In genomic region chr3:149245738-149246451, GRCh38 we compare ENCODE assay signal across 8 cellular contexts. TPM values are rescaled to one million over a fixed set of nuclear protein-coding genes. Genes with fewer than 3 reads are reported as not detected.
DNase-seq lines count a peak whose midpoint lies in the region; ATAC-seq and TF ChIP-seq lines count a peak whose summit lies in the region.

No MANE protein-coding gene starts in this region.

- H3K27me3 Mint-ChIP-seq in activated CD4-positive, alpha-beta T cell treated with anti-CD3 and anti-CD28 coated beads, Interleukin-2, amount 10 ng/mL, durations not matched to agents 24 days and 14 days: peaks cover 4% of the 10 kb centered on the region
- no peaks in the 10 kb centered on the region for H3K27me3 Mint-ChIP-seq in effector memory CD8-positive, alpha-beta T cell

- peak overlapping the region; percentile 21 for H3K27ac Mint-ChIP-seq in activated CD4-positive, alpha-beta T cell treated with anti-CD3 and anti-CD28 coated beads, Interleukin-2, amount 10 ng/mL, durations not matched to agents 24 days and 14 days
- peak overlapping the region in 1 of 2 donors; percentile 7 for H3K27ac Mint-ChIP-seq in effector memory CD8-positive, alpha-beta T cell

- no peaks in the 10 kb centered on the region for H3K9me3 ChIP-seq in osteoblast (ENCODE audit: low read depth, low read length)

- peak; percentile 58 for DNase-seq in activated CD4-positive, alpha-beta T cell treated with anti-CD3 and anti-CD28 coated beads, Interleukin-2, amount 10 ng/mL, durations not matched to agents 24 days and 14 days
- no peak for DNase-seq in activated CD4-positive, alpha-beta T cell treated with anti-CD3 and anti-CD28 coated beads for 48 hours
- DNase-seq in NCI-H774 (lab: John Stamatoyannopoulos, UW): peak; percentile 27
- DNase-seq in effector memory CD8-positive, alpha-beta T cell: no peak
- DNase-seq in osteoblast (ENCODE audit: insufficient read length, low spot score, missing footprints): no peak
- DNase-seq in H7: no peak
- no peak for DNase-seq in hippocampal formation (lab: John Stamatoyannopoulos, UW)

- no peaks in the 10 kb centered on the region for H3K79me2 ChIP-seq in osteoblast (ENCODE audit: insufficient read depth, low read length)

- peak overlapping the region; percentile 58 for H2AFZ ChIP-seq in osteoblast (ENCODE audit: low read length)

- ATAC-seq in HG02840 (IDR thresholded peaks at IDR 0.05; ENCODE audit: low FRiP score, unreplicated experiment): peak; percentile 65
- ATAC-seq in effector memory CD8-positive, alpha-beta T cell (replicated peaks): peak; percentile 54

- H3K4me3 ChIP-seq in osteoblast (ENCODE audit: insufficient read depth, low read length): peak overlapping the region; percentile 35
- no peak overlapping the region for H3K4me3 ChIP-seq in H7 (ENCODE audit: insufficient read depth, low read depth, low read length)

- peak overlapping the region; percentile 55 for H3K4me3 Mint-ChIP-seq in activated CD4-positive, alpha-beta T cell treated with anti-CD3 and anti-CD28 coated beads, Interleukin-2, amount 10 ng/mL, durations not matched to agents 24 days and 14 days
- peak overlapping the region; percentile 11 to 33 for H3K4me3 Mint-ChIP-seq in effector memory CD8-positive, alpha-beta T cell

- peak overlapping the region; percentile 31 for H3K27ac ChIP-seq in osteoblast (ENCODE audit: low read depth, low read length)

- intact Hi-C loops in activated CD4-positive, alpha-beta T cell treated with anti-CD3 and anti-CD28 coated beads, Interleukin-2, amount 10 ng/mL, durations not matched to agents 24 days and 14 days (cut with micrococcal nuclease): loop anchor here (5.0 kb wide), 1 partner anchor 69 kb away; no protein-coding TSS in a partner anchor

- peaks cover 6% of the 10 kb centered on the region for H3K9me3 Mint-ChIP-seq in activated CD4-positive, alpha-beta T cell treated with anti-CD3 and anti-CD28 coated beads, Interleukin-2, amount 10 ng/mL, durations not matched to agents 24 days and 14 days
- no peaks in the 10 kb centered on the region for H3K9me3 Mint-ChIP-seq in effector memory CD8-positive, alpha-beta T cell

- TF ChIP-seq CTCF in osteoblast (IDR thresholded peaks at IDR 0.05; ENCODE audit: extremely low read depth, low read depth, low read length): no peak

- H3K36me3 ChIP-seq in osteoblast (ENCODE audit: insufficient read depth, low read length) (no peaks in the 10 kb centered on the region), H7 (replicated peaks; ENCODE audit: control insufficient read depth, insufficient read depth, low read length) (no peaks in the 10 kb centered on the region)

- H3K4me1 ChIP-seq in osteoblast (ENCODE audit: insufficient read depth, low read length): peaks cover 29% of the 10 kb centered on the region

- H3K36me3 Mint-ChIP-seq in activated CD4-positive, alpha-beta T cell treated with anti-CD3 and anti-CD28 coated beads, Interleukin-2, amount 10 ng/mL, durations not matched to agents 24 days and 14 days (ENCODE audit: low read depth): no peaks in the 10 kb centered on the region
- no peaks in the 10 kb centered on the region for H3K36me3 Mint-ChIP-seq in effector memory CD8-positive, alpha-beta T cell (ENCODE audit: insufficient read depth)

- peaks cover 43% of the 10 kb centered on the region for H3K4me1 Mint-ChIP-seq in activated CD4-positive, alpha-beta T cell treated with anti-CD3 and anti-CD28 coated beads, Interleukin-2, amount 10 ng/mL, durations not matched to agents 24 days and 14 days
- H3K4me1 Mint-ChIP-seq in effector memory CD8-positive, alpha-beta T cell (ENCODE audit: low read depth in 2 of 2): peaks cover 7 to 8% of the 10 kb centered on the region in 2 donors

- H3K27me3 ChIP-seq in osteoblast (ENCODE audit: insufficient read depth, low read length): no peaks in the 10 kb centered on the region
- no peaks in the 10 kb centered on the region; the same call in 1 of the 2 replicates for H3K27me3 ChIP-seq in H7 (ENCODE audit: control insufficient read depth, insufficient read depth, low read length)

- H3K4me2 ChIP-seq in osteoblast (ENCODE audit: insufficient read depth, low read length): peak overlapping the region; percentile 68

- no peaks in the 10 kb centered on the region for H4K20me1 ChIP-seq in osteoblast (ENCODE audit: insufficient read depth, low read length)

RNA-seq across cellular contexts. Expression of gene CP, which starts 24.3 kb away (rescaled TPM):
- not detected in 2 replicates for total RNA-seq in activated CD4-positive, alpha-beta T cell treated with anti-CD3 and anti-CD28 coated beads, Interleukin-2, amount 10 ng/mL, durations not matched to agents 24 days and 14 days
- total RNA-seq in osteoblast: 0.88 and 1.4 TPM in 2 replicates
- total RNA-seq in H7 (2014; rRNA removed; shearing (Covaris generic)): 0.21 and 0.59 TPM in 2 replicates

Comparison
In these comparisons a context has a peak if more than half of its experiments do, and no peak if none do; other contexts are left out.
1. DNase-seq: peak in activated CD4-positive, alpha-beta T cell treated with anti-CD3 and anti-CD28 coated beads, Interleukin-2, amount 10 ng/mL, durations not matched to agents 24 days and 14 days (single experiment) and NCI-H774 (single experiment); none in activated CD4-positive, alpha-beta T cell treated with anti-CD3 and anti-CD28 coated beads for 48 hours (single experiment), effector memory CD8-positive, alpha-beta T cell (0 of 3), osteoblast (single experiment), H7 (single experiment) and hippocampal formation (0 of 2).